ENCODE assay signal across 9 cellular contexts in the genomic region with DNA sequence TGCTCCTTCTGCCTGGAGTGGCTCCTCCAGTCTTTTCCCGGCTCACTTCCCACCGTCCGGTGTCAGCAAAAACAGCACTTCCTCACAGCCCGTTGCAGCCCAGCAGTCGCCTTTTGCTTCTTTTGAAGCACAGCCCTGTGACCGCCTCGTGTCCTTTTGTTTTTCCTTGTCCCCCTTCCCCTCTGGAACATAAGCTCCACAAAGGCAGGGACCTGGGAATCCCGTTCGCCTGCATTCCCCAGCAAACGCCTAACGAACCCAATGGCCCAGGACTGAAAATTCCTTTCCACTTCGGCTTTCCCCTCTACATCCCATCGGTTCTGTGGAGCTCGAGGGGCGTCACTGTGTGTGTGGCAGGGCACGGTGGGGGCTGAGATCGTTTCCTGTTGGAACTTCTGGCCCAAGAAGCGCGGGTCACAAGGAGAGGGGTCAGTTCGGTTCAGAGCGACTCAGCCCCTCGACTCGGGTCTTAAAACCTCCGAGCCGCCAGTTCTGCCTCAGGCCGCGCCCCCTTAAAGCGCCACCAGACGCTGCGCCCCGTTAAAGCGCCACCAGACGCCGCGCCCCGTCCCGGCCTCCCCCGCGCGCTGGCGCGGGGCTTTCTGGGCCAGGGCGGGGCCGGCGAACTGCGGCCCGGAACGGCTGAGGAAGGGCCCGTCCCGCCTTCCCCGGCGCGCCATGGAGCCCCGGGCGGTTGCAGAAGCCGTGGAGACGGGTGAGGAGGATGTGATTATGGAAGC. TPM values are rescaled to one million over a fixed set of nuclear protein-coding genes. Genes with fewer than 3 reads are reported as not detected.
DNase-seq lines count a peak whose midpoint lies in the region; ATAC-seq, FAIRE-seq and TF ChIP-seq lines count a peak whose summit lies in the region.
"Had no signal": no experiment of that assay in that cellular context is flagged by ENCODE, and none has a peak within 500 bp of the region (broad histone marks: within the 10 kb centered on the region; RNA-seq: fewer than 3 reads in every experiment).

No MANE protein-coding gene starts in this region.

- peak in 1 of 2 donors; percentile 87 for TF ChIP-seq POLR2A in vagina (IDR thresholded peaks at IDR 0.05)

- no peaks in the 10 kb centered on the region for H3K27me3 ChIP-seq in astrocyte (ENCODE audit: insufficient read depth, low read length)
- H3K27me3 ChIP-seq in hepatocyte = no peaks in the 10 kb centered on the region
- no peaks in the 10 kb centered on the region for H3K27me3 ChIP-seq in vagina

- peaks cover 65% of the 10 kb centered on the region for H3K36me3 Mint-ChIP-seq in Calu3 (ENCODE audit: insufficient read depth, unreplicated experiment)
- H3K36me3 Mint-ChIP-seq in astrocyte (ENCODE audit: low read depth, unreplicated experiment) = peaks cover 23% of the 10 kb centered on the region

- peak overlapping the region; percentile 72 for H2AFZ ChIP-seq in astrocyte (ENCODE audit: low read depth, low read length)
- peak overlapping the region; percentile 43 for H2AFZ ChIP-seq in hepatocyte

- H3K27ac Mint-ChIP-seq in Calu3 (ENCODE audit: unreplicated experiment) (peak overlapping the region; percentile 92), astrocyte (ENCODE audit: unreplicated experiment) (peak overlapping the region; percentile 100)

- intact Hi-C loops in Calu3 (cut with micrococcal nuclease; ENCODE audit: unreplicated experiment) (loop anchor here (10.0 kb wide), 1 partner anchor 306 kb away; no protein-coding TSS in a partner anchor), vagina (cut with DNase I) (loop anchor here (5.0 kb wide), 1 partner anchor 149 kb away; no protein-coding TSS in a partner anchor)

- peak overlapping the region; percentile 94 for H3K27ac ChIP-seq in astrocyte (ENCODE audit: low read depth, low read length)
- peak overlapping the region; percentile 99 for H3K27ac ChIP-seq in hepatocyte
- H3K27ac ChIP-seq in vagina = peak overlapping the region; percentile 97

- ATAC-seq in GM21825 (IDR thresholded peaks at IDR 0.05; ENCODE audit: unreplicated experiment) = peak; percentile 35

- H3K4me1 Mint-ChIP-seq in Calu3 (ENCODE audit: low read depth, unreplicated experiment) (no peaks in the 10 kb centered on the region), astrocyte (ENCODE audit: low read depth, unreplicated experiment) (peaks cover 51% of the 10 kb centered on the region)

- H3K79me2 ChIP-seq in astrocyte (ENCODE audit: insufficient read depth, low read length) (peaks cover 94% of the 10 kb centered on the region), hepatocyte (peaks cover 68% of the 10 kb centered on the region)

- CTCF ChIA-PET in Calu3 (lab: Charles Lee) = no interaction called here

- under 1% methylated on average over 43 of the region's 57 CpGs for WGBS in hepatocyte (ENCODE audit: low lambda C conversion rate, missing lambda C conversion rate)

- H3K4me3 Mint-ChIP-seq in Calu3 (ENCODE audit: low read depth, unreplicated experiment) (peak overlapping the region; percentile 96), astrocyte (ENCODE audit: unreplicated experiment) (peak overlapping the region; percentile 99)

- no peaks in the 10 kb centered on the region for H3K9me3 ChIP-seq in astrocyte (ENCODE audit: insufficient read depth, low read depth, low read length)
- H3K9me3 ChIP-seq in hepatocyte (ENCODE audit: low read depth) = no peaks in the 10 kb centered on the region
- no peaks in the 10 kb centered on the region for H3K9me3 ChIP-seq in vagina

- H3K4me1 ChIP-seq in astrocyte (ENCODE audit: insufficient read depth, low read length) (peaks cover 33% of the 10 kb centered on the region), hepatocyte (ENCODE audit: insufficient read depth) (peaks cover 26% of the 10 kb centered on the region), vagina (peaks cover 60% of the 10 kb centered on the region)

- peak; percentile 83 for DNase-seq in Calu3
- peak; percentile 53 for DNase-seq in NCI-H1105 (lab: John Stamatoyannopoulos, UW)
- peak; percentile 24 for DNase-seq in T1000 (lab: John Stamatoyannopoulos, UW)
- DNase-seq in astrocyte (ENCODE audit: low read depth) = peak; percentile 50
- DNase-seq in hepatocyte (ENCODE audit: low spot score) = peak; percentile 93
- peak; percentile 22 for DNase-seq in renal cortical epithelial cell (ENCODE audit: low read depth)
- DNase-seq in vagina (ENCODE audit: extremely low spot score in 2 of 2) = no peak

- BruUV-seq in Calu3 (replicated peaks; lab: Mats Ljungman, UMichigan) = no TSS peak

- no peak for FAIRE-seq in astrocyte (lab: Jason Lieb, UNC)

- H3K4me3 ChIP-seq in astrocyte (ENCODE audit: insufficient read depth, low read depth, low read length) (peak overlapping the region; percentile 86), hepatocyte (peak overlapping the region; percentile 52), vagina (peak overlapping the region; percentile 81 to 96)

- H3K9ac ChIP-seq in astrocyte (ENCODE audit: low read length) = peak overlapping the region; percentile 97

- TF ChIP-seq CTCF in Calu3 (IDR thresholded peaks at IDR 0.05; ENCODE audit: unreplicated experiment) (no peak), astrocyte (IDR thresholded peaks at IDR 0.05; ENCODE audit: insufficient read depth, low read depth, low read length) (no peak), hepatocyte (IDR thresholded peaks at IDR 0.05; ENCODE audit: poor library complexity) (no peak), vagina (IDR thresholded peaks at IDR 0.05) (no peak)

- H3K27me3 Mint-ChIP-seq in Calu3 (ENCODE audit: unreplicated experiment) = no peaks in the 10 kb centered on the region
- H3K27me3 Mint-ChIP-seq in astrocyte (ENCODE audit: low read depth, unreplicated experiment) = no peaks in the 10 kb centered on the region

- H3K36me3 ChIP-seq in astrocyte (ENCODE audit: insufficient read depth, low read length) = peaks cover 36% of the 10 kb centered on the region
- no peaks in the 10 kb centered on the region for H3K36me3 ChIP-seq in hepatocyte (replicated peaks; ENCODE audit: insufficient read depth, low read depth)
- peaks cover 0 to 59% of the 10 kb centered on the region in 2 donors for H3K36me3 ChIP-seq in vagina

- peaks cover 79% of the 10 kb centered on the region for H4K20me1 ChIP-seq in astrocyte (ENCODE audit: insufficient read depth, low read length)
- peaks cover 39% of the 10 kb centered on the region for H4K20me1 ChIP-seq in hepatocyte (ENCODE audit: insufficient read depth, poor library complexity, severe bottlenecking)

- no peaks in the 10 kb centered on the region for H3K9me2 ChIP-seq in hepatocyte (replicated peaks; ENCODE audit: insufficient read depth)

- H3K9me3 Mint-ChIP-seq in Calu3 (ENCODE audit: low read depth, unreplicated experiment) = no peaks in the 10 kb centered on the region
- no peaks in the 10 kb centered on the region for H3K9me3 Mint-ChIP-seq in astrocyte (ENCODE audit: unreplicated experiment)

- peak overlapping the region; percentile 97 for H3K4me2 ChIP-seq in astrocyte (ENCODE audit: low read length)
- H3K4me2 ChIP-seq in hepatocyte = peak overlapping the region; percentile 98

RNA-seq across cellular contexts. Expression of a gene that starts 0.8 kb away (rescaled TPM):
- 73.0 and 84.1 TPM in 2 replicates for total RNA-seq in Calu3 (2022)
- 157 TPM in 2 replicates for total RNA-seq in astrocyte
- total RNA-seq in hepatocyte = 75.6 and 115 TPM in 2 replicates
- 81.0 and 82.1 TPM in 2 replicates for polyA plus RNA-seq in hepatocyte
- 144 and 162 TPM in 2 replicates for total RNA-seq in renal cortical epithelial cell
- 90.1 TPM for total RNA-seq in vagina

RNA-seq across cellular contexts. Expression of a gene that starts 1.1 kb away (rescaled TPM):
- total RNA-seq in Calu3 (2022) (47.8 and 59.0 TPM in 2 replicates), astrocyte (73.2 and 81.6 TPM in 2 replicates), hepatocyte (28.6 and 33.9 TPM in 2 replicates), renal cortical epithelial cell (18.9 and 23.7 TPM in 2 replicates), vagina (26.5 TPM)
- polyA plus RNA-seq in hepatocyte = 70.5 and 76.6 TPM in 2 replicates

RNA-seq across cellular contexts. Expression of a gene that starts 15.5 kb away (rescaled TPM):
- not detected in 2 replicates for total RNA-seq in Calu3 (2022)
- not detected in 2 replicates for total RNA-seq in astrocyte
- not detected in 2 replicates for total RNA-seq in hepatocyte
- not detected in 2 replicates for polyA plus RNA-seq in hepatocyte
- total RNA-seq in renal cortical epithelial cell = 0.55 TPM in 1 of 2 replicates, not detected in the other
- total RNA-seq in vagina = not detected
- total RNA-seq: pulmonary artery endothelial cell had no signal

RNA-seq across cellular contexts. Expression of a gene that starts 27.8 kb away (rescaled TPM):
- total RNA-seq in Calu3 (2022) = 19.2 and 19.7 TPM in 2 replicates
- total RNA-seq in astrocyte = 10.9 and 12.0 TPM in 2 replicates
- total RNA-seq in hepatocyte = 11.2 and 15.5 TPM in 2 replicates
- polyA plus RNA-seq in hepatocyte = 23.4 and 27.4 TPM in 2 replicates
- total RNA-seq in renal cortical epithelial cell = 4.3 and 10.0 TPM in 2 replicates
- 5.6 TPM for total RNA-seq in vagina

RNA-seq across cellular contexts. Expression of a gene that starts 28.4 kb away (rescaled TPM):
- total RNA-seq in Calu3 (2022) (165 and 172 TPM in 2 replicates), astrocyte (131 and 137 TPM in 2 replicates), hepatocyte (80.8 and 91.8 TPM in 2 replicates), renal cortical epithelial cell (74.2 and 172 TPM in 2 replicates), vagina (71.9 TPM)
- 125 and 146 TPM in 2 replicates for polyA plus RNA-seq in hepatocyte

Comparison
In these comparisons a context has a peak if more than half of its experiments do, and no peak if none do; other contexts are left out.
1. DNase-seq: peak in Calu3 (single experiment), NCI-H1105 (single experiment), T1000 (single experiment), astrocyte (single experiment), hepatocyte (single experiment) and renal cortical epithelial cell (single experiment); none in vagina (0 of 2).
2. Peak in every context shown above with its lines, with median percentiles within 50 percentile points of each other: H3K27ac ChIP-seq and H3K4me3 ChIP-seq.